Comparison of ENCODE assay signal across 19 cellular contexts in genomic region chr9:92666912-92667532, GRCh38. TPM values are rescaled to one million over a fixed set of nuclear protein-coding genes. Genes with fewer than 3 reads are reported as not detected.
DNase-seq lines count a peak whose midpoint lies in the region; ATAC-seq and TF ChIP-seq lines count a peak whose summit lies in the region.
"Had no signal": no experiment of that assay in that cellular context is flagged by ENCODE, and none has a peak within 500 bp of the region (broad histone marks: within the 10 kb centered on the region; RNA-seq: fewer than 3 reads in every experiment).

No MANE protein-coding gene starts in this region.

- H3K4me1 ChIP-seq in PC-9 (replicated peaks; ENCODE audit: insufficient read depth) (peaks cover 13% of the 10 kb centered on the region; the same call in 1 of the 2 replicates), endodermal cell (ENCODE audit: control insufficient read depth, insufficient read depth, low read length) (no peaks in the 10 kb centered on the region)

- H3K27ac Mint-ChIP-seq in activated CD4-positive, alpha-beta T cell treated with anti-CD3 and anti-CD28 coated beads, Interleukin-2, amount 10 ng/mL, durations not matched to agents 24 days and 14 days, result peak overlapping the region; percentile 23
- H3K27ac Mint-ChIP-seq in endodermal cell, result no peak overlapping the region
- H3K27ac Mint-ChIP-seq: memory B cell had no signal

- CTCF ChIA-PET in PC-9 (lab: Charles Lee), result no interaction called here

- BruUV-seq in PC-9 (replicated peaks; lab: Mats Ljungman, UMichigan), result TSS peak; percentile 2

- peaks cover 51% of the 10 kb centered on the region for H4K20me1 ChIP-seq in PC-9 (ENCODE audit: insufficient read depth)

- H3K36me3 ChIP-seq in PC-9 (ENCODE audit: low read depth), result 0 out of 2 replicates have a peak, but pooled peaks cover 9% of the 10 kb centered on the region
- no peaks in the 10 kb centered on the region for H3K36me3 ChIP-seq in endodermal cell (ENCODE audit: control insufficient read depth, insufficient read depth, low read length)
- H3K36me3 ChIP-seq: transverse colon had no signal

- no peak overlapping the region for H3K4me3 ChIP-seq in PC-9
- no peak overlapping the region for H3K4me3 ChIP-seq in endodermal cell (ENCODE audit: low read length)
- H3K4me3 ChIP-seq: transverse colon had no signal

- H2AFZ ChIP-seq in PC-9, result no peak overlapping the region

- no peaks in the 10 kb centered on the region for H3K9me3 Mint-ChIP-seq in activated CD4-positive, alpha-beta T cell treated with anti-CD3 and anti-CD28 coated beads, Interleukin-2, amount 10 ng/mL, durations not matched to agents 24 days and 14 days
- no peaks in the 10 kb centered on the region for H3K9me3 Mint-ChIP-seq in endodermal cell
- H3K9me3 Mint-ChIP-seq: memory B cell had no signal

- intact Hi-C loops in activated CD4-positive, alpha-beta T cell treated with anti-CD3 and anti-CD28 coated beads, Interleukin-2, amount 10 ng/mL, durations not matched to agents 24 days and 14 days (cut with micrococcal nuclease), result no loop called here
- intact Hi-C loops in PC-9 (cut with micrococcal nuclease; ENCODE audit: unreplicated experiment), result no loop called here
- intact Hi-C loops in posterior vena cava (cut with DNase I), result no loop called here

- no peak overlapping the region for H3K9ac ChIP-seq in endodermal cell (ENCODE audit: extremely low read depth, low read length, poor library complexity, severe bottlenecking)

- no peaks in the 10 kb centered on the region for H3K9me3 ChIP-seq in PC-9 (ENCODE audit: insufficient read depth, low read depth)
- H3K9me3 ChIP-seq in endodermal cell (ENCODE audit: control insufficient read depth, low read length), result no peaks in the 10 kb centered on the region
- H3K9me3 ChIP-seq: neutrophil, transverse colon had no signal

- no peak overlapping the region for H3K4me3 Mint-ChIP-seq in activated CD4-positive, alpha-beta T cell treated with anti-CD3 and anti-CD28 coated beads, Interleukin-2, amount 10 ng/mL, durations not matched to agents 24 days and 14 days
- H3K4me3 Mint-ChIP-seq in endodermal cell, result no peak overlapping the region
- H3K4me3 Mint-ChIP-seq: memory B cell had no signal

- H3K9me2 ChIP-seq in PC-9 (ENCODE audit: insufficient read depth), result no peaks in the 10 kb centered on the region

- no peak overlapping the region for H3K4me2 ChIP-seq in PC-9

- H3K27me3 ChIP-seq in PC-9 (ENCODE audit: insufficient read depth, low read depth) (no peaks in the 10 kb centered on the region), endodermal cell (ENCODE audit: control insufficient read depth, insufficient read depth, low read length, poor library complexity, severe bottlenecking) (no peaks in the 10 kb centered on the region)
- H3K27me3 ChIP-seq: neutrophil, transverse colon had no signal

- no peak overlapping the region for H3K27ac ChIP-seq in PC-9
- no peak overlapping the region for H3K27ac ChIP-seq in endodermal cell (ENCODE audit: low read depth, low read length)
- H3K27ac ChIP-seq: neutrophil, transverse colon had no signal

- 89 to 90% methylated on average over 3 to 8 of the region's 8 CpGs for whole genome bisulfite sequencing in endodermal cell (ENCODE audit: insufficient coverage in 1 of 2, insufficient read length in 1 of 2), 2 experiments

- peaks cover 28% of the 10 kb centered on the region for H3K36me3 Mint-ChIP-seq in activated CD4-positive, alpha-beta T cell treated with anti-CD3 and anti-CD28 coated beads, Interleukin-2, amount 10 ng/mL, durations not matched to agents 24 days and 14 days (ENCODE audit: low read depth)
- peaks cover 4% of the 10 kb centered on the region for H3K36me3 Mint-ChIP-seq in endodermal cell (ENCODE audit: low read depth)

- H3K4me1 Mint-ChIP-seq in activated CD4-positive, alpha-beta T cell treated with anti-CD3 and anti-CD28 coated beads, Interleukin-2, amount 10 ng/mL, durations not matched to agents 24 days and 14 days, result peaks cover 40% of the 10 kb centered on the region
- H3K4me1 Mint-ChIP-seq in endodermal cell, result peaks cover 10% of the 10 kb centered on the region

- ATAC-seq in HG03280 (IDR thresholded peaks at IDR 0.05; ENCODE audit: unreplicated experiment) (no peak), HG02588 (IDR thresholded peaks at IDR 0.05; ENCODE audit: unreplicated experiment) (no peak)
- ATAC-seq: sciatic nerve had no signal

- POLR2A ChIA-PET in PC-9 (lab: Charles Lee; ENCODE audit: unreplicated experiment), result no interaction called here

- no peak for TF ChIP-seq CTCF in PC-9 (conservative IDR thresholded peaks at IDR 0.05)
- no peak for TF ChIP-seq CTCF in endodermal cell (conservative IDR thresholded peaks at IDR 0.05)

- peaks cover 89% of the 10 kb centered on the region for H3K79me2 ChIP-seq in PC-9 (ENCODE audit: low read depth)

- DNase-seq in activated CD4-positive, alpha-beta T cell treated with anti-CD3 and anti-CD28 coated beads, Interleukin-2, amount 10 ng/mL, durations not matched to agents 24 days and 14 days, result no peak
- DNase-seq in activated CD4-positive, alpha-beta T cell treated with anti-CD3 and anti-CD28 coated beads for 48 hours, result no peak
- DNase-seq in PC-9 (no peak), endodermal cell (peak; percentile 21), posterior vena cava (ENCODE audit: low spot score) (peak; percentile 17), NCI-H1436 (lab: John Stamatoyannopoulos, UW) (no peak)
- DNase-seq: activated CD8-positive, alpha-beta memory T cell treated with anti-CD3 and anti-CD28 coated beads for 24 hours; C1 segment of cervical spinal cord; dermis blood vessel endothelial cell; DMS79; NCI-H82; RPMI8226; stimulated activated CD4-positive, alpha-beta T cell treated with anti-CD3 and anti-CD28 coated beads, Interleukin-2, amount 100 ng/mL, for 48 hours; transverse colon had no signal

- H3K27me3 Mint-ChIP-seq in activated CD4-positive, alpha-beta T cell treated with anti-CD3 and anti-CD28 coated beads, Interleukin-2, amount 10 ng/mL, durations not matched to agents 24 days and 14 days, result no peaks in the 10 kb centered on the region
- no peaks in the 10 kb centered on the region for H3K27me3 Mint-ChIP-seq in endodermal cell (ENCODE audit: insufficient read depth)
- H3K27me3 Mint-ChIP-seq: memory B cell had no signal

- peaks cover 17% of the 10 kb centered on the region for H3F3A ChIP-seq in PC-9 (ENCODE audit: insufficient read depth, low read depth)

RNA-seq across cellular contexts. Expression of gene IPPK, which starts 2.9 kb away (rescaled TPM):
- total RNA-seq in activated CD4-positive, alpha-beta T cell treated with anti-CD3 and anti-CD28 coated beads, Interleukin-2, amount 10 ng/mL, durations not matched to agents 24 days and 14 days, result 13.5 and 15.6 TPM in 2 replicates
- total RNA-seq in PC-9 (2021) (12.3 TPM in 2 replicates), endodermal cell (1 to 10 TPM; 9.3 TPM), posterior vena cava (1 to 10 TPM; 5.8 to 6.6 TPM)
- polyA plus RNA-seq in endodermal cell (2013, experiment 1 of 2), result 8.8 TPM
- 8.6 TPM for polyA plus RNA-seq in endodermal cell (2013, experiment 2 of 2)

Comparison
In these comparisons a context has a peak if more than half of its experiments do, and no peak if none do; other contexts are left out.
1. DNase-seq: peak in endodermal cell (single experiment) and posterior vena cava (single experiment); none in activated CD4-positive, alpha-beta T cell treated with anti-CD3 and anti-CD28 coated beads, Interleukin-2, amount 10 ng/mL, durations not matched to agents 24 days and 14 days (single experiment), activated CD4-positive, alpha-beta T cell treated with anti-CD3 and anti-CD28 coated beads for 48 hours (single experiment), PC-9 (0 of 2) and NCI-H1436 (single experiment).